ENCODE assay signal across 28 cellular contexts in the genomic region with DNA sequence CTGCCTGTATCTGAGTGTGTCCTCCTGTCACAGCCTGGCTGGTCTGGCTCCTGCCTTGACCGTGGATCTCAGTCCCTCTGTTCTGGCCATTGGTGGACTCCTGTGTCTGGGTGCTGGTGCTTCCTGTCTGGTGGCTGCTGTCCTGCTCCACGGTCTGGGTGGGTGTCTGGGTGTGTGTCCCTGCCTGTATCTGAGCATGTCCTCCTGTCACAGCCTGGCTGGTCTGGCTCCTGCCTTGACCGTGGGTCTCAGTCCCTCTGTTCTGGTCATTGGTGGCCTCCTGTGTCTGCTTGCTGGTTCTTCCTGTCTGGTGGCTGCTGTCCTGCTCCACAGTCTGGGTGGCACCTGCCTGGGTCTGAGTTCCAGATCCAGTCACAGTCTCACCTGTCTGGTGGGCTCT. TPM values are rescaled to one million over a fixed set of nuclear protein-coding genes. Genes with fewer than 3 reads are reported as not detected.
"Had no signal": no experiment of that assay in that cellular context is flagged by ENCODE, and none has a peak within 500 bp of the region (broad histone marks: within the 10 kb centered on the region; RNA-seq: fewer than 3 reads in every experiment).

No MANE protein-coding gene starts in this region.

- H3K27me3 ChIP-seq: ascending aorta, brain microvascular endothelial cell, SJCRH30 had no signal

- H3K4me3 Mint-ChIP-seq: activated CD8-positive, alpha-beta T cell treated with anti-CD3 and anti-CD28 coated beads, Interleukin-2, amount 10 ng/mL, durations not matched to agents 7 days and 5 days; activated naive CD4-positive, alpha-beta T cell treated with anti-CD3 and anti-CD28 coated beads, Interleukin-2, amount 50 U/mL, for 24 hours; activated T-cell treated with anti-CD3 and anti-CD28 coated beads, Interleukin-2, amount 50 U/mL, for 24 hours; activated T-helper 1 cell treated with anti-CD3 and anti-CD28 coated beads, Interleukin-12 subunit alpha, Interleukin-12 subunit beta, Interleukin-2, Interleukin-4 antibody, amounts not matched to agents 30 ng/mL and 10 ng/mL and 1 ng/mL, durations not matched to agents 14 hours and 24 hours and 36 hours; T-helper 1 cell treated with Interleukin-12 subunit alpha and Interleukin-12 subunit beta and Interleukin-4 antibody, amounts not matched to agents 30 μg/mL and 1 μg/mL, for 36 hours had no signal

- H3K36me3 Mint-ChIP-seq: activated naive CD4-positive, alpha-beta T cell treated with anti-CD3 and anti-CD28 coated beads, Interleukin-2, amount 50 U/mL, for 24 hours had no signal

- DNase-seq: activated CD4-positive, alpha-beta T cell treated with anti-CD3 and anti-CD28 coated beads for 4 hours; activated CD4-positive, alpha-beta T cell treated with anti-CD3 and anti-CD28 coated beads, Interleukin-2, amount 50 U/mL, for 4 hours; activated CD8-positive, alpha-beta memory T cell treated with anti-CD3 and anti-CD28 coated beads, Interleukin-2, amount 50 U/mL, for 48 hours; activated CD8-positive, alpha-beta T cell treated with anti-CD3 and anti-CD28 coated beads, Interleukin-2, amount 10 ng/mL, durations not matched to agents 7 days and 5 days; activated effector memory CD4-positive, alpha-beta T cell treated with Interleukin-2 at 50 U/mL for 16 hours; activated naive CD4-positive, alpha-beta T cell; activated T-cell treated with anti-CD3 and anti-CD28 coated beads, Interleukin-2, amount 50 U/mL, for 24 hours; brain microvascular endothelial cell; Karpas-422; MM.1S; NCI-H1105; NCI-H1436 treated with DMSO at 0.1 percent for 48 hours; NCI-H187; NCI-H2081; NCI-H446 treated with DMSO at 0.1 percent for 48 hours; NCI-H526; NCI-H774; OCI-M1; Right ventricle myocardium superior had no signal

- H3K4me3 ChIP-seq: ascending aorta, K562, SJCRH30 had no signal

- H3K4me1 Mint-ChIP-seq: activated naive CD4-positive, alpha-beta T cell treated with anti-CD3 and anti-CD28 coated beads, Interleukin-2, amount 50 U/mL, for 24 hours had no signal

- H3K9me3 ChIP-seq: ascending aorta, SJCRH30 had no signal

- H3K4me1 ChIP-seq: ascending aorta, SJCRH30 had no signal

- H3K27ac ChIP-seq: ascending aorta, brain microvascular endothelial cell, RWPE1, SJCRH30 had no signal

- H3K27ac Mint-ChIP-seq: activated CD8-positive, alpha-beta T cell treated with anti-CD3 and anti-CD28 coated beads, Interleukin-2, amount 10 ng/mL, durations not matched to agents 7 days and 5 days; activated naive CD4-positive, alpha-beta T cell treated with anti-CD3 and anti-CD28 coated beads, Interleukin-2, amount 50 U/mL, for 24 hours; activated T-cell treated with anti-CD3 and anti-CD28 coated beads, Interleukin-2, amount 50 U/mL, for 24 hours; activated T-helper 1 cell treated with anti-CD3 and anti-CD28 coated beads, Interleukin-12 subunit alpha, Interleukin-12 subunit beta, Interleukin-2, Interleukin-4 antibody, amounts not matched to agents 30 ng/mL and 10 ng/mL and 1 ng/mL, durations not matched to agents 14 hours and 24 hours and 36 hours; T-helper 1 cell treated with Interleukin-12 subunit alpha and Interleukin-12 subunit beta and Interleukin-4 antibody, amounts not matched to agents 30 μg/mL and 1 μg/mL, for 36 hours had no signal

- H3K36me3 ChIP-seq: ascending aorta, brain microvascular endothelial cell, SJCRH30 had no signal

- FAIRE-seq: K562 had no signal

- ATAC-seq: activated CD4-positive, CD25-positive, alpha-beta regulatory T cell treated with anti-CD3 and anti-CD28 coated beads, Interleukin-2, amount 50 U/mL, for 24 hours; activated CD8-positive, alpha-beta T cell treated with anti-CD3 and anti-CD28 coated beads, Interleukin-2, amount 10 ng/mL, durations not matched to agents 7 days and 5 days; K562 had no signal

- H3K9me3 Mint-ChIP-seq: activated naive CD4-positive, alpha-beta T cell treated with anti-CD3 and anti-CD28 coated beads, Interleukin-2, amount 50 U/mL, for 24 hours; activated T-cell treated with anti-CD3 and anti-CD28 coated beads, Interleukin-2, amount 50 U/mL, for 24 hours; activated T-helper 1 cell treated with anti-CD3 and anti-CD28 coated beads, Interleukin-12 subunit alpha, Interleukin-12 subunit beta, Interleukin-2, Interleukin-4 antibody, amounts not matched to agents 30 ng/mL and 10 ng/mL and 1 ng/mL, durations not matched to agents 14 hours and 24 hours and 36 hours; T-helper 1 cell treated with Interleukin-12 subunit alpha and Interleukin-12 subunit beta and Interleukin-4 antibody, amounts not matched to agents 30 μg/mL and 1 μg/mL, for 36 hours had no signal

RNA-seq across cellular contexts. Expression of a gene that starts 4.0 kb away (rescaled TPM):
- total RNA-seq: activated CD8-positive, alpha-beta T cell treated with anti-CD3 and anti-CD28 coated beads, Interleukin-2, amount 10 ng/mL, durations not matched to agents 7 days and 5 days; activated T-helper 1 cell treated with anti-CD3 and anti-CD28 coated beads, Interleukin-12 subunit alpha, Interleukin-12 subunit beta, Interleukin-2, Interleukin-4 antibody, amounts not matched to agents 30 ng/mL and 10 ng/mL and 1 ng/mL, durations not matched to agents 14 hours and 24 hours and 36 hours; cardiac septum; K562; Right ventricle myocardium superior; SJCRH30 had no signal
- polyA plus RNA-seq: K562 had no signal

RNA-seq across cellular contexts. Expression of a gene that starts 50.2 kb away (rescaled TPM):
- total RNA-seq: activated CD8-positive, alpha-beta T cell treated with anti-CD3 and anti-CD28 coated beads, Interleukin-2, amount 10 ng/mL, durations not matched to agents 7 days and 5 days; activated T-helper 1 cell treated with anti-CD3 and anti-CD28 coated beads, Interleukin-12 subunit alpha, Interleukin-12 subunit beta, Interleukin-2, Interleukin-4 antibody, amounts not matched to agents 30 ng/mL and 10 ng/mL and 1 ng/mL, durations not matched to agents 14 hours and 24 hours and 36 hours; ascending aorta; cardiac septum; K562; Right ventricle myocardium superior; SJCRH30 had no signal
- polyA plus RNA-seq: K562 had no signal
